ENCODE assay signal across 12 cellular contexts in the genomic region with DNA sequence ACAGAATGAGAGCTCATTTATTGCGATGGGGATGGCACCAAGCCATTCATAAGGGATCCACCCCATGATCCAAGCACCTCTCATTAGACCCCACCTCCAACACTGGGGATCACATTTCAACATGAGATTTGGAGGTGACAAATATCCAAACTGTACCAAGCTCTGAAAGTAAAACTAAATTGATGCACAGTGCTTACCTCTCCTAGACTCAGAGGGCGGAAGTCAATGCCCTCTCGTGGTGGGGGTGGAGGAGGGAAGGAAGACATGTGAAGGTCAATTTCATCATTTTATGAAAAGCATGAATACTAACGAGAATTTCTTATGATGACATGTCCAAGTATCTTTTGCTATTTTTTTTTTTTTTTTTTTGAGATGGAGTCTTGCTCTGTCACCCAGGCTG.
DNase-seq lines count a peak whose midpoint lies in the region; ATAC-seq, FAIRE-seq and TF ChIP-seq lines count a peak whose summit lies in the region.
"Had no signal": no experiment of that assay in that cellular context is flagged by ENCODE, and none has a peak within 500 bp of the region (broad histone marks: within the 10 kb centered on the region; RNA-seq: fewer than 3 reads in every experiment).

No MANE protein-coding gene starts in this region.

- no peaks in the 10 kb centered on the region; the same call in 1 of the 2 replicates for H3K4me1 ChIP-seq in GM12878 (ENCODE audit: control insufficient read depth, insufficient read depth, low read length)

- no peaks in the 10 kb centered on the region for H4K20me1 ChIP-seq in GM12878 (ENCODE audit: control insufficient read depth, insufficient read depth)

- CTCF ChIA-PET in GM12878 (lab: Yijun Ruan, JAX), result interaction anchor here (0.7 to 5.3 kb wide), 12 partner anchors 8 to 646 kb away, joined by 3 to 37 read pairs (median 4); no protein-coding TSS in a partner anchor

- FAIRE-seq in GM12878 (lab: Jason Lieb, UNC), result no peak

- SMC1A ChIA-PET in GM12878 (lab: Charles Lee; ENCODE audit: uncharacterized antibody, unreplicated experiment), result interaction anchor here (0.7 to 2.2 kb wide), 8 partner anchors 37 to 645 kb away, joined by 3 to 16 read pairs (median 4); no protein-coding TSS in a partner anchor

- peak overlapping the region; percentile 26; the same call in 1 of the 2 replicates for H2AFZ ChIP-seq in GM12878 (ENCODE audit: control insufficient read depth, low read depth, low read length)

- ATAC-seq in GM19328 (IDR thresholded peaks at IDR 0.05; ENCODE audit: unreplicated experiment) (peak; percentile 64), HG03442 (IDR thresholded peaks at IDR 0.05; ENCODE audit: unreplicated experiment) (peak; percentile 72), GM12878 (peak; percentile 79), GM19397 (IDR thresholded peaks at IDR 0.05; ENCODE audit: unreplicated experiment) (no peak)

- BruUV-seq in GM12878 (replicated peaks; lab: Mats Ljungman, UMichigan), result no TSS peak

- peak; percentile 60 for TF ChIP-seq RAD21 in GM12878 (IDR thresholded peaks at IDR 0.05; ENCODE audit: insufficient read depth, low read depth, low read length)

- no peak overlapping the region for H3K4me2 ChIP-seq in GM12878 (ENCODE audit: control insufficient read depth, insufficient read depth)

- H3K27me3 ChIP-seq in GM12878 (replicated peaks in 1 of 2; ENCODE audit: control insufficient read depth in 2 of 2, insufficient read depth in 2 of 2, low read length in 1 of 2), result no peaks in the 10 kb centered on the region

- no peaks in the 10 kb centered on the region for H3K79me2 ChIP-seq in GM12878 (ENCODE audit: control insufficient read depth, insufficient read depth, low read length)

- no peak for TF ChIP-seq POLR2A in GM12878 (IDR thresholded peaks at IDR 0.05; ENCODE audit: low read depth, low read length)

- no peak overlapping the region for H3K4me3 ChIP-seq in GM12878
- H3K4me3 ChIP-seq: SJSA1 had no signal

- intact Hi-C loops in GM12878 (cut with micrococcal nuclease; ENCODE audit: unreplicated experiment), result no loop called here

- 53% methylated on average over 4 of the region's 4 CpGs for WGBS in GM12878 (ENCODE audit: insufficient coverage, insufficient replicate concordance, low lambda C conversion rate, missing lambda C conversion rate)

- no peaks in the 10 kb centered on the region for H3K9me3 ChIP-seq in GM12878 (replicated peaks; ENCODE audit: control insufficient read depth, insufficient read depth, low read length)
- H3K9me3 ChIP-seq: SJSA1 had no signal

- no peak for TF ChIP-seq EP300 in GM12878 (IDR thresholded peaks at IDR 0.05; ENCODE audit: borderline replicate concordance in 1 of 2, control insufficient read depth in 1 of 2, low read depth in 2 of 2, low read length in 2 of 2)

- no peaks in the 10 kb centered on the region for H3K36me3 ChIP-seq in GM12878 (ENCODE audit: control insufficient read depth in 2 of 2, insufficient read depth in 2 of 2, low read length in 1 of 2)
- H3K36me3 ChIP-seq: SJSA1 had no signal

- TF ChIP-seq CTCF in GM12874 (IDR thresholded peaks at IDR 0.05; ENCODE audit: insufficient read depth, low read depth, low read length), result peak; percentile 27; the same call in 1 of the 2 replicates
- TF ChIP-seq CTCF in GM12878 (IDR thresholded peaks at IDR 0.05 in 2 of 3, conservative IDR thresholded peaks at IDR 0.05 in 1 of 3; ENCODE audit: control insufficient read depth in 2 of 3, extremely low read depth in 1 of 3, insufficient read depth in 1 of 3, low read depth in 3 of 3, low read length in 3 of 3), result peak; percentile 29 to 50 (median 35); a peak in 4 of 6 replicates

- in situ Hi-C loops in GM12878 (cut with MboI), result loop anchor here (5.0 kb wide), 1 partner anchor 1049 kb away; no protein-coding TSS in a partner anchor

- POLR2A ChIA-PET in GM12878 (lab: Charles Lee), result interaction anchor here (0.7 kb wide), 1 partner anchor 784 kb away, joined by 5 read pairs; no protein-coding TSS in a partner anchor

- DNase-seq in GM12878 (ENCODE audit: low read depth, low spot score) (no peak), DMS53 (lab: John Stamatoyannopoulos, UW) (no peak), NCI-H446 (lab: John Stamatoyannopoulos, UW) (no peak), NCI-H2171 treated with DMSO at 0.1 percent for 48 hours (lab: John Stamatoyannopoulos, UW) (no peak)
- DNase-seq: DMS153, hypothalamus, NCI-H2171 had no signal

- no peak overlapping the region for H3K9ac ChIP-seq in GM12878 (ENCODE audit: control insufficient read depth, insufficient read depth, low read length)

- RAD21 ChIA-PET in GM12878 (lab: Charles Lee; ENCODE audit: unreplicated experiment), result interaction anchor here (0.7 to 3.4 kb wide), 13 partner anchors 8 to 798 kb away, joined by 3 to 17 read pairs (median 3); no protein-coding TSS in a partner anchor

- no peak overlapping the region for H3K27ac ChIP-seq in GM12878 (ENCODE audit: control insufficient read depth, insufficient read depth)
- H3K27ac ChIP-seq: SJSA1 had no signal

TF ChIP-seq in GM12878, 131 proteins besides CTCF, POLR2A, EP300 and RAD21:
- TF ChIP-seq, protein P1, sequence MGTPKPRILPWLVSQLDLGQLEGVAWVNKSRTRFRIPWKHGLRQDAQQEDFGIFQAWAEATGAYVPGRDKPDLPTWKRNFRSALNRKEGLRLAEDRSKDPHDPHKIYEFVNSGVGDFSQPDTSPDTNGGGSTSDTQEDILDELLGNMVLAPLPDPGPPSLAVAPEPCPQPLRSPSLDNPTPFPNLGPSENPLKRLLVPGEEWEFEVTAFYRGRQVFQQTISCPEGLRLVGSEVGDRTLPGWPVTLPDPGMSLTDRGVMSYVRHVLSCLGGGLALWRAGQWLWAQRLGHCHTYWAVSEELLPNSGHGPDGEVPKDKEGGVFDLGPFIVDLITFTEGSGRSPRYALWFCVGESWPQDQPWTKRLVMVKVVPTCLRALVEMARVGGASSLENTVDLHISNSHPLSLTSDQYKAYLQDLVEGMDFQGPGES (IDR thresholded peaks at IDR 0.05), result no peak
- TF ChIP-seq SMC3 (IDR thresholded peaks at IDR 0.05; ENCODE audit: borderline replicate concordance, low read length) (0 out of 2 replicates have a peak, but pooled peaks have one; percentile 18), SUZ12 (IDR thresholded peaks at IDR 0.05; ENCODE audit: unreplicated experiment) (no peak), ZBED1 (IDR thresholded peaks at IDR 0.05; ENCODE audit: borderline replicate concordance) (no peak)
